ENCODE assay signal across 25 cellular contexts in the genomic region with DNA sequence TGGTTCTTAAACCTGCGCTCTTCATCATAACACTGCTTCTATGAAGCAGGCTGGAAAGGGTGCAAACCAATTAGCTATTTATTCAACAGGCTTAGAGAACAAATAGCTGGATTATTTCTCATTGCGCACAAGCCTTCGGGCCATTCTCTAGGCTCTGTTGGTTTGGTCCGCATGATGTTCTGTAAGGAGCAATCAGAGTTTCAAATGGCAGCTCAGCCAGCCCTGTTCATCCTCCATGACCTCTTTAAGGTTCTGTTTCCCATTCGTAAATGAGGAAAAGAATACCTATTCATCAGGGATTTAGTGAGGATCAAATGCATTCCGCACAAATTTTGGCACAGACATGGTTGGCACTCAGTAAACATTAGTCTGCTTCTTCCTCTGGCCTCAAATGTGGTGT. TPM values are rescaled to one million over a fixed set of nuclear protein-coding genes. Genes with fewer than 3 reads are reported as not detected.
"Had no signal": no experiment of that assay in that cellular context is flagged by ENCODE, and none has a peak within 500 bp of the region (broad histone marks: within the 10 kb centered on the region; RNA-seq: fewer than 3 reads in every experiment).

No MANE protein-coding gene starts in this region.

- H3K4me1 Mint-ChIP-seq: mesothelial cell of epicardium, naive B cell, neural crest cell had no signal

- H3K27me3 ChIP-seq: gastrocnemius medialis, left lung, sigmoid colon, testis, tibial artery had no signal

- H3K4me1 ChIP-seq: gastrocnemius medialis, left lung, prostate gland, testis, tibial artery had no signal

- H3K27ac ChIP-seq: gastrocnemius medialis, left lung, prostate gland, sigmoid colon, testis, tibial artery had no signal

- H3K9me3 Mint-ChIP-seq: effector memory CD8-positive, alpha-beta T cell; mesothelial cell of epicardium; neural crest cell; stimulated activated memory B cell treated with anti-CD40 and anti-IgM and Interleukin-4, amounts not matched to agents 10 μg/mL and 1 μg/mL and 100 μg/mL, for 72 hours; type B pancreatic cell had no signal

- H3K27me3 Mint-ChIP-seq: effector memory CD8-positive, alpha-beta T cell; naive B cell; natural killer cell treated with Interleukin-12 subunit alpha and Interleukin-12 subunit beta and Interleukin-15 and Interleukin-18, amount 100 ng/mL, for 72 hours; stimulated activated memory B cell treated with anti-CD40 and anti-IgM and Interleukin-4, amounts not matched to agents 10 μg/mL and 1 μg/mL and 100 μg/mL, for 72 hours; type B pancreatic cell had no signal

- H3K27ac Mint-ChIP-seq: effector memory CD8-positive, alpha-beta T cell; mesothelial cell of epicardium; natural killer cell treated with Interleukin-12 subunit alpha and Interleukin-12 subunit beta and Interleukin-15 and Interleukin-18, amount 100 ng/mL, for 72 hours; stimulated activated memory B cell treated with anti-CD40 and anti-IgM and Interleukin-4, amounts not matched to agents 10 μg/mL and 1 μg/mL and 100 μg/mL, for 72 hours; type B pancreatic cell had no signal

- H3K36me3 Mint-ChIP-seq: mesothelial cell of epicardium; naive B cell; natural killer cell treated with Interleukin-12 subunit alpha and Interleukin-12 subunit beta and Interleukin-15 and Interleukin-18, amount 100 ng/mL, for 72 hours; stimulated activated memory B cell treated with anti-CD40 and anti-IgM and Interleukin-4, amounts not matched to agents 10 μg/mL and 1 μg/mL and 100 μg/mL, for 72 hours; type B pancreatic cell had no signal

- H3K4me3 ChIP-seq: gastrocnemius medialis, left lung, mucosa of descending colon, prostate gland, sigmoid colon, testis, tibial artery had no signal

- H3K4me3 Mint-ChIP-seq: effector memory CD8-positive, alpha-beta T cell; mesothelial cell of epicardium; naive B cell; natural killer cell treated with Interleukin-12 subunit alpha and Interleukin-12 subunit beta and Interleukin-15 and Interleukin-18, amount 100 ng/mL, for 72 hours; neural crest cell; stimulated activated memory B cell treated with anti-CD40 and anti-IgM and Interleukin-4, amounts not matched to agents 10 μg/mL and 1 μg/mL and 100 μg/mL, for 72 hours; type B pancreatic cell had no signal

- H3K9me3 ChIP-seq: gastrocnemius medialis, left lung, mucosa of descending colon, prostate gland, sigmoid colon, testis, tibial artery had no signal

- DNase-seq: cortex of kidney; effector memory CD8-positive, alpha-beta T cell; gastrocnemius medialis; head of caudate nucleus; left cardiac atrium; left lung; mesenchymal stem cell; mucosa of descending colon; naive B cell; right cardiac atrium; sigmoid colon; stimulated activated CD4-positive, alpha-beta T cell treated with anti-CD3 and anti-CD28 coated beads, Interleukin-2, amount 100 ng/mL, for 24 hours; stimulated activated CD4-positive, alpha-beta T cell treated with anti-CD3 and anti-CD28 coated beads, Interleukin-4, amount 100 ng/mL, for 4 hours; stimulated activated naive CD8-positive, alpha-beta T cell treated with anti-CD3 and anti-CD28 coated beads, Interleukin-15, Interleukin-2, amounts not matched to agents 100 U/mL and 50 U/mL, for 24 hours; substantia nigra; testis; tibial artery had no signal

- H3K36me3 ChIP-seq: gastrocnemius medialis, left lung, prostate gland, sigmoid colon, tibial artery had no signal

- ATAC-seq: effector memory CD8-positive, alpha-beta T cell; gastrocnemius medialis; left cardiac atrium; left lung; mucosa of descending colon; natural killer cell treated with Interleukin-12 subunit alpha and Interleukin-12 subunit beta and Interleukin-15 and Interleukin-18, amount 100 ng/mL, for 72 hours; right cardiac atrium; stimulated activated naive CD8-positive, alpha-beta T cell treated with anti-CD3 and anti-CD28 coated beads, Interleukin-15, Interleukin-2, amounts not matched to agents 100 U/mL and 50 U/mL, for 24 hours had no signal

RNA-seq across cellular contexts. Expression of a gene that starts 15.4 kb away (rescaled TPM):
- total RNA-seq: fibroblast of villous mesenchyme; gastrocnemius medialis; natural killer cell treated with Interleukin-12 subunit alpha and Interleukin-12 subunit beta and Interleukin-15 and Interleukin-18, amount 100 ng/mL, for 72 hours; osteoblast had no signal
